ENCODE assay signal across 33 cellular contexts in genomic region chr6:143014764-143015163, GRCh38. TPM values are rescaled to one million over a fixed set of nuclear protein-coding genes. Genes with fewer than 3 reads are reported as not detected.
DNase-seq lines count a peak whose midpoint lies in the region; ATAC-seq, FAIRE-seq and TF ChIP-seq lines count a peak whose summit lies in the region.
"Had no signal": no experiment of that assay in that cellular context is flagged by ENCODE, and none has a peak within 500 bp of the region (broad histone marks: within the 10 kb centered on the region; RNA-seq: fewer than 3 reads in every experiment).

No MANE protein-coding gene starts in this region.

- H3K36me3 ChIP-seq in smooth muscle cell (ENCODE audit: low read depth): no peaks in the 10 kb centered on the region
- H3K36me3 ChIP-seq: brain microvascular endothelial cell, esophagus squamous epithelium, heart left ventricle, right atrium auricular region, stomach, uterus had no signal

- H3K36me3 Mint-ChIP-seq in stimulated activated effector memory CD8-positive, alpha-beta T cell treated with anti-CD3 and anti-CD28 coated beads, Interleukin-12 subunit alpha, Interleukin-12 subunit beta, amount 100 ng/mL, for 72 hours: no peaks in the 10 kb centered on the region

- ATAC-seq in GM21367 (IDR thresholded peaks at IDR 0.05; ENCODE audit: unreplicated experiment) (peak; percentile 53), HG03432 (IDR thresholded peaks at IDR 0.05; ENCODE audit: unreplicated experiment) (peak; percentile 76), GM19463 (IDR thresholded peaks at IDR 0.05; ENCODE audit: unreplicated experiment) (no peak)
- ATAC-seq in stimulated activated effector memory CD8-positive, alpha-beta T cell treated with anti-CD3 and anti-CD28 coated beads, Interleukin-12 subunit alpha, Interleukin-12 subunit beta, amount 100 ng/mL, for 72 hours: peak; percentile 57
- ATAC-seq: heart left ventricle, HepG2 had no signal

- H3K27ac ChIP-seq in smooth muscle cell (ENCODE audit: low read depth): no peak overlapping the region
- H3K27ac ChIP-seq: brain microvascular endothelial cell, dorsolateral prefrontal cortex, esophagus squamous epithelium, foreskin keratinocyte, heart left ventricle, right atrium auricular region, stomach, uterus, VCaP had no signal

- no peaks in the 10 kb centered on the region for H3K4me1 Mint-ChIP-seq in stimulated activated effector memory CD8-positive, alpha-beta T cell treated with anti-CD3 and anti-CD28 coated beads, Interleukin-12 subunit alpha, Interleukin-12 subunit beta, amount 100 ng/mL, for 72 hours
- H3K4me1 Mint-ChIP-seq: activated CD4-positive, alpha-beta T cell treated with anti-CD3 and anti-CD28 coated beads, Interleukin-2, amount 10 ng/mL, durations not matched to agents 7 days and 5 days; CD8-positive, alpha-beta memory T cell had no signal

- H4K20me1 ChIP-seq in smooth muscle cell (ENCODE audit: low read depth): no peaks in the 10 kb centered on the region

- 85% methylated on average over 2 of the region's 2 CpGs for WGBS in smooth muscle cell (ENCODE audit: low lambda C conversion rate)

- H3K27ac Mint-ChIP-seq in stimulated activated effector memory CD8-positive, alpha-beta T cell treated with anti-CD3 and anti-CD28 coated beads, Interleukin-12 subunit alpha, Interleukin-12 subunit beta, amount 100 ng/mL, for 72 hours: no peak overlapping the region
- H3K27ac Mint-ChIP-seq: activated CD4-positive, alpha-beta T cell treated with anti-CD3 and anti-CD28 coated beads, Interleukin-2, amount 10 ng/mL, durations not matched to agents 7 days and 5 days; activated naive CD4-positive, alpha-beta T cell treated with anti-CD3 and anti-CD28 coated beads, Interleukin-2, amount 50 U/mL, for 72 hours; B cell; CD8-positive, alpha-beta memory T cell had no signal

- H3F3A ChIP-seq in smooth muscle cell (ENCODE audit: low read depth): no peaks in the 10 kb centered on the region

- H3K4me3 Mint-ChIP-seq in stimulated activated effector memory CD8-positive, alpha-beta T cell treated with anti-CD3 and anti-CD28 coated beads, Interleukin-12 subunit alpha, Interleukin-12 subunit beta, amount 100 ng/mL, for 72 hours: no peak overlapping the region
- H3K4me3 Mint-ChIP-seq: activated CD4-positive, alpha-beta T cell treated with anti-CD3 and anti-CD28 coated beads, Interleukin-2, amount 10 ng/mL, durations not matched to agents 7 days and 5 days; B cell; CD8-positive, alpha-beta memory T cell had no signal

- FAIRE-seq in GM18507 (lab: Jason Lieb, UNC): peak; percentile 62
- FAIRE-seq: HepG2, keratinocyte, small intestine had no signal

- H3K4me2 ChIP-seq in smooth muscle cell: no peak overlapping the region

- no peak overlapping the region for H3K4me3 ChIP-seq in smooth muscle cell
- H3K4me3 ChIP-seq: dorsolateral prefrontal cortex, esophagus squamous epithelium, heart left ventricle, right atrium auricular region, stomach, uterus had no signal

- H3K9me3 Mint-ChIP-seq in stimulated activated effector memory CD8-positive, alpha-beta T cell treated with anti-CD3 and anti-CD28 coated beads, Interleukin-12 subunit alpha, Interleukin-12 subunit beta, amount 100 ng/mL, for 72 hours: no peaks in the 10 kb centered on the region

- H2AFZ ChIP-seq in smooth muscle cell (ENCODE audit: low read depth): no peak overlapping the region

- no peaks in the 10 kb centered on the region for H3K27me3 ChIP-seq in smooth muscle cell (ENCODE audit: low read depth)
- H3K27me3 ChIP-seq: brain microvascular endothelial cell, dorsolateral prefrontal cortex, esophagus squamous epithelium, foreskin keratinocyte, heart left ventricle, right atrium auricular region, stomach, uterus had no signal

- no peak overlapping the region for H3K9ac ChIP-seq in smooth muscle cell (ENCODE audit: low read depth)

- DNase-seq in GM18507 (ENCODE audit: extremely low spot score, insufficient read length, low read depth) (no peak), occipital lobe (lab: John Stamatoyannopoulos, UW) (no peak), smooth muscle cell (lab: John Stamatoyannopoulos, UW; ENCODE audit: unreplicated experiment) (no peak)
- no peak for DNase-seq in stimulated activated effector memory CD8-positive, alpha-beta T cell treated with anti-CD3 and anti-CD28 coated beads, Interleukin-12 subunit alpha, Interleukin-12 subunit beta, amount 100 ng/mL, for 72 hours (ENCODE audit: low spot score in 2 of 2)
- DNase-seq: ACHN; activated CD4-positive, alpha-beta T cell treated with anti-CD3 and anti-CD28 coated beads, Interleukin-2, amount 10 ng/mL, durations not matched to agents 7 days and 5 days; activated effector memory CD4-positive, alpha-beta T cell treated with Interleukin-2 at 50 U/mL for 16 hours; amygdala; brain microvascular endothelial cell; CD8-positive, alpha-beta memory T cell; DMS153; dorsolateral prefrontal cortex; esophagus squamous epithelium; foreskin keratinocyte; HCEC 1CT; heart left ventricle; Karpas-422; NCI-H146; NCI-H226; posterior cingulate gyrus; small intestine; stomach; SW 1271; uterus had no signal

- H3K79me2 ChIP-seq in smooth muscle cell (ENCODE audit: low read depth): no peaks in the 10 kb centered on the region

- H3K9me3 ChIP-seq in smooth muscle cell (replicated peaks; ENCODE audit: low read depth): no peaks in the 10 kb centered on the region
- H3K9me3 ChIP-seq: esophagus squamous epithelium, right atrium auricular region, stomach, uterus had no signal

- no peak for TF ChIP-seq CTCF in smooth muscle cell (IDR thresholded peaks at IDR 0.05; ENCODE audit: borderline replicate concordance, insufficient read depth, poor library complexity, severe bottlenecking)

- no peaks in the 10 kb centered on the region for H3K4me1 ChIP-seq in smooth muscle cell (ENCODE audit: low read depth)
- H3K4me1 ChIP-seq: esophagus squamous epithelium, foreskin keratinocyte, heart left ventricle, right atrium auricular region, stomach, uterus had no signal

RNA-seq across cellular contexts. Expression of gene AIG1, which starts 45.9 kb away (rescaled TPM):
- 35.7 TPM for total RNA-seq in occipital lobe
- 25.9 and 27.2 TPM in 2 replicates for total RNA-seq in smooth muscle cell
- polyA plus RNA-seq in smooth muscle cell: 9.1 and 35.9 TPM in 2 replicates
